24 cellular contexts compared by ENCODE assay signal in genomic region chr12:42255875-42256261, GRCh38.
"Had no signal": no experiment of that assay in that cellular context is flagged by ENCODE, and none has a peak within 500 bp of the region (broad histone marks: within the 10 kb centered on the region; RNA-seq: fewer than 3 reads in every experiment).

No MANE protein-coding gene starts in this region.

- H3K36me3 ChIP-seq: adrenal gland, breast epithelium, SJCRH30 had no signal

- H3K27ac ChIP-seq: adrenal gland, body of pancreas, breast epithelium, SJCRH30, SK-N-MC had no signal

- ATAC-seq: activated T-cell treated with anti-CD3 and anti-CD28 coated beads, Interleukin-2, amount 50 U/mL, for 4 hours; body of pancreas; Panc1 had no signal

- H3K4me3 ChIP-seq: adrenal gland, body of pancreas, breast epithelium, SJCRH30, SK-N-MC had no signal

- DNase-seq: activated CD4-positive, alpha-beta T cell treated with anti-CD3 and anti-CD28 coated beads for 48 hours; activated CD4-positive, CD25-positive, alpha-beta regulatory T cell treated with anti-CD3 and anti-CD28 coated beads, Interleukin-2, amount 50 U/mL, for 72 hours; activated CD8-positive, alpha-beta memory T cell treated with anti-CD3 and anti-CD28 coated beads, Interleukin-2, amount 50 U/mL, for 4 hours; activated gamma-delta T cell treated with Interleukin-2 at 50 U/mL for 16 hours; activated naive CD4-positive, alpha-beta T cell treated with anti-CD3 and anti-CD28 coated beads for 36 hours; activated T-cell treated with anti-CD3 and anti-CD28 coated beads for 4 hours; activated T-cell treated with anti-CD3 and anti-CD28 coated beads, Interleukin-2, amount 50 U/mL, for 4 hours; adrenal gland; body of pancreas; Karpas-422; NCI-H1105; NCI-H1417 treated with DMSO at 0.1 percent for 48 hours; NCI-H187 treated with DMSO at 0.1 percent for 48 hours; NCI-H2081; NCI-H345; NCI-H524 treated with DMSO at 0.1 percent for 48 hours; SHP77; T1000 had no signal

- H3K27ac Mint-ChIP-seq: activated naive CD4-positive, alpha-beta T cell treated with anti-CD3 and anti-CD28 coated beads for 36 hours; activated naive CD4-positive, alpha-beta T cell treated with anti-CD3 and anti-CD28 coated beads, Interleukin-2, amount 50 U/mL, for 72 hours; activated T-helper 1 cell treated with anti-CD3 and anti-CD28 coated beads, Interleukin-12 subunit alpha, Interleukin-12 subunit beta, Interleukin-2, Interleukin-4 antibody, amounts not matched to agents 30 ng/mL and 10 ng/mL and 1 ng/mL, durations not matched to agents 14 hours and 24 hours and 36 hours had no signal

- H3K4me3 Mint-ChIP-seq: activated naive CD4-positive, alpha-beta T cell treated with anti-CD3 and anti-CD28 coated beads for 36 hours; activated T-cell treated with anti-CD3 and anti-CD28 coated beads, Interleukin-2, amount 50 U/mL, for 4 hours; activated T-helper 1 cell treated with anti-CD3 and anti-CD28 coated beads, Interleukin-12 subunit alpha, Interleukin-12 subunit beta, Interleukin-2, Interleukin-4 antibody, amounts not matched to agents 30 ng/mL and 10 ng/mL and 1 ng/mL, durations not matched to agents 14 hours and 24 hours and 36 hours had no signal

- H3K27me3 ChIP-seq: adrenal gland, body of pancreas, breast epithelium, SJCRH30 had no signal

- H3K9me3 ChIP-seq: adrenal gland, body of pancreas, breast epithelium, SJCRH30 had no signal

- H3K4me1 ChIP-seq: adrenal gland, body of pancreas, breast epithelium, SJCRH30 had no signal
